In genomic region chr1:32813941-32814739, GRCh38 we compare ENCODE assay signal across 10 cellular contexts. TPM values are rescaled to one million over a fixed set of nuclear protein-coding genes. Genes with fewer than 3 reads are reported as not detected.
DNase-seq lines count a peak whose midpoint lies in the region; TF ChIP-seq lines count a peak whose summit lies in the region.
"Had no signal": no experiment of that assay in that cellular context is flagged by ENCODE, and none has a peak within 500 bp of the region (broad histone marks: within the 10 kb centered on the region; RNA-seq: fewer than 3 reads in every experiment).

No MANE protein-coding gene starts in this region.

- H4K20me1 ChIP-seq in GM23248 (ENCODE audit: insufficient read depth), result peaks cover 4% of the 10 kb centered on the region; the same call in 1 of the 2 replicates
- H4K20me1 ChIP-seq in osteoblast (ENCODE audit: insufficient read depth, low read length), result peaks cover 12% of the 10 kb centered on the region

- H3K4me3 ChIP-seq in GM23248, result peak overlapping the region; percentile 87
- peak overlapping the region; percentile 96 for H3K4me3 ChIP-seq in NB4 (ENCODE audit: low read depth, low read length)
- peak overlapping the region; percentile 26 for H3K4me3 ChIP-seq in osteoblast (ENCODE audit: insufficient read depth, low read length)
- H3K4me3 ChIP-seq in right atrium auricular region, result no peak overlapping the region
- H3K4me3 ChIP-seq: body of pancreas had no signal

- WGBS in GM23248 (ENCODE audit: low coverage in 1 of 2, low lambda C conversion rate in 2 of 2, missing lambda C conversion rate in 2 of 2), 2 experiments, result 53 to 59% methylated on average over 11 of the region's 11 CpGs

- peak; percentile 68 for DNase-seq in GM23248
- DNase-seq in NB4 (ENCODE audit: low read depth), result peak; percentile 38
- no peak for DNase-seq in chondrocyte (ENCODE audit: low spot score)
- DNase-seq in osteoblast (ENCODE audit: insufficient read length, low spot score, missing footprints), result no peak
- no peak for DNase-seq in activated gamma-delta T cell treated with Interleukin-2 at 50 U/mL for 16 hours
- DNase-seq in right atrium auricular region (ENCODE audit: low spot score), result no peak
- DNase-seq in GM13976 (ENCODE audit: low spot score), result no peak
- DNase-seq: NCI-H446, T1000 had no signal

- H3F3A ChIP-seq in GM23248 (ENCODE audit: insufficient read depth), result peaks cover 20% of the 10 kb centered on the region

- H3K27ac Mint-ChIP-seq in chondrocyte (ENCODE audit: unreplicated experiment), result peak overlapping the region; percentile 86

- H3K9me3 ChIP-seq in GM23248 (ENCODE audit: low read depth) (no peaks in the 10 kb centered on the region), osteoblast (ENCODE audit: low read depth, low read length) (no peaks in the 10 kb centered on the region), right atrium auricular region (no peaks in the 10 kb centered on the region)
- H3K9me3 ChIP-seq: body of pancreas had no signal

- H3K9me2 ChIP-seq in GM23248 (ENCODE audit: insufficient read depth), result no peaks in the 10 kb centered on the region

- H3K9ac ChIP-seq in GM23248, result no peak overlapping the region

- peaks cover 15% of the 10 kb centered on the region for H3K36me3 ChIP-seq in GM23248 (ENCODE audit: low read depth)
- H3K36me3 ChIP-seq in osteoblast (ENCODE audit: insufficient read depth, low read length), result peaks cover 29% of the 10 kb centered on the region
- H3K36me3 ChIP-seq in right atrium auricular region, result peaks cover 19% of the 10 kb centered on the region

- peak overlapping the region; percentile 31 for H3K27ac ChIP-seq in GM23248
- H3K27ac ChIP-seq in osteoblast (ENCODE audit: low read depth, low read length), result peak overlapping the region; percentile 32
- peak overlapping the region in 1 of 2 donors; percentile 15 for H3K27ac ChIP-seq in right atrium auricular region

- in situ Hi-C loops in GM23248 (cut with MboI) (no loop called here), GM13976 (cut with MboI; ENCODE audit: low sequenced_read_pairs, unreplicated experiment) (no loop called here)

- H3K4me2 ChIP-seq in GM23248 (ENCODE audit: unreplicated experiment), result peak overlapping the region; percentile 100
- peak overlapping the region; percentile 91 for H3K4me2 ChIP-seq in osteoblast (ENCODE audit: insufficient read depth, low read length)

- H3K79me2 ChIP-seq in GM23248 (ENCODE audit: insufficient read depth) (peaks cover 94% of the 10 kb centered on the region), osteoblast (ENCODE audit: insufficient read depth, low read length) (peaks cover 97% of the 10 kb centered on the region)

- no peaks in the 10 kb centered on the region for H3K27me3 Mint-ChIP-seq in chondrocyte (ENCODE audit: low read depth)

- H3K27me3 ChIP-seq in GM23248 (replicated peaks; ENCODE audit: insufficient read depth) (no peaks in the 10 kb centered on the region), osteoblast (ENCODE audit: insufficient read depth, low read length) (no peaks in the 10 kb centered on the region), right atrium auricular region (no peaks in the 10 kb centered on the region)
- H3K27me3 ChIP-seq: body of pancreas had no signal

- H3K4me3 Mint-ChIP-seq in chondrocyte (ENCODE audit: unreplicated experiment), result peak overlapping the region; percentile 37

- no peak for TF ChIP-seq CTCF in NB4 (IDR thresholded peaks at IDR 0.05; ENCODE audit: low read depth, low read length)
- no peak for TF ChIP-seq CTCF in chondrocyte (IDR thresholded peaks at IDR 0.05)
- no peak for TF ChIP-seq CTCF in osteoblast (IDR thresholded peaks at IDR 0.05; ENCODE audit: extremely low read depth, low read depth, low read length)
- no peak for TF ChIP-seq CTCF in right atrium auricular region (IDR thresholded peaks at IDR 0.05)
- TF ChIP-seq CTCF in GM13976 (IDR thresholded peaks at IDR 0.05; ENCODE audit: borderline replicate concordance, control extremely low read depth, extremely low read depth, insufficient read depth, missing control alignments), result no peak

- TF ChIP-seq POLR2A in NB4 (IDR thresholded peaks at IDR 0.05; ENCODE audit: extremely low read depth, insufficient read length), result no peak

- no peaks in the 10 kb centered on the region for H3K9me3 Mint-ChIP-seq in chondrocyte (ENCODE audit: low read depth)

- peaks cover 28% of the 10 kb centered on the region for H3K4me1 ChIP-seq in GM23248 (ENCODE audit: insufficient read depth)
- H3K4me1 ChIP-seq in osteoblast (ENCODE audit: insufficient read depth, low read length), result peaks cover 18% of the 10 kb centered on the region
- H3K4me1 ChIP-seq in right atrium auricular region, result peaks cover 0 to 45% of the 10 kb centered on the region in 2 donors

- H2AFZ ChIP-seq in GM23248, result no peak overlapping the region
- H2AFZ ChIP-seq in osteoblast (ENCODE audit: low read length), result no peak overlapping the region

- H3K4me1 Mint-ChIP-seq in chondrocyte (ENCODE audit: low read depth), result peaks cover 73% of the 10 kb centered on the region

- H3K36me3 Mint-ChIP-seq in chondrocyte (ENCODE audit: low read depth), result peaks cover 11% of the 10 kb centered on the region

RNA-seq across cellular contexts. Expression of gene YARS1, which starts 3.0 kb away (rescaled TPM):
- 125 and 135 TPM in 2 replicates for total RNA-seq in GM23248 (2014; rRNA removed; shearing (Covaris generic))
- polyA plus RNA-seq in GM23248 (2016; fragmentation: Nextera tagmentation; extraction: Ambion mirVana), result 179 and 185 TPM in 2 replicates
- 52.2 to 160 TPM (median 147 TPM) in 3 replicates for total RNA-seq in chondrocyte
- 183 and 199 TPM in 2 replicates for total RNA-seq in osteoblast
- total RNA-seq in right atrium auricular region, result 10 to 100 TPM; 23.3 to 33.1 TPM

RNA-seq across cellular contexts. Expression of gene S100PBP, which starts 3.3 kb away (rescaled TPM):
- total RNA-seq in GM23248 (2014; rRNA removed; shearing (Covaris generic)), result 25.2 and 35.0 TPM in 2 replicates
- 12.1 and 15.7 TPM in 2 replicates for polyA plus RNA-seq in GM23248 (2016; fragmentation: Nextera tagmentation; extraction: Ambion mirVana)
- total RNA-seq in chondrocyte, result 39.6 to 55.8 TPM (median 40.5 TPM) in 3 replicates
- 42.0 and 57.2 TPM in 2 replicates for total RNA-seq in osteoblast
- 10 to 100 TPM in 1 of 2 donors, 1 to 10 TPM in 1; 5.7 to 10.8 TPM for total RNA-seq in right atrium auricular region

RNA-seq across cellular contexts. Expression of gene FNDC5, which starts 56.6 kb away (rescaled TPM):
- 0.76 TPM in 1 of 2 replicates, not detected in the other for total RNA-seq in GM23248 (2014; rRNA removed; shearing (Covaris generic))
- 0.15 and 0.33 TPM in 2 replicates for polyA plus RNA-seq in GM23248 (2016; fragmentation: Nextera tagmentation; extraction: Ambion mirVana)
- total RNA-seq in chondrocyte, result 2.6 to 4.6 TPM (median 4.0 TPM) in 3 replicates
- total RNA-seq in osteoblast, result 0.36 TPM in 1 of 2 replicates, not detected in the other
- total RNA-seq in right atrium auricular region, result 100 to 1,000 TPM in 1 of 2 donors, 10 to 100 TPM in 1; 68.3 to 112 TPM
- total RNA-seq: body of pancreas had no signal

Comparison
In these comparisons a context has a peak if more than half of its experiments do, and no peak if none do; other contexts are left out.
1. DNase-seq: peak in GM23248 (single experiment) and NB4 (single experiment); none in chondrocyte (single experiment), osteoblast (single experiment), activated gamma-delta T cell treated with Interleukin-2 at 50 U/mL for 16 hours (single experiment), right atrium auricular region (single experiment) and GM13976 (single experiment).
2. H3K4me3 ChIP-seq: peak in GM23248 (single experiment), NB4 (single experiment) and osteoblast (single experiment); none in right atrium auricular region (0 of 2).
3. RNA of gene FNDC5, which starts 56.6 kb away (total RNA-seq): 68.3 to 112 TPM in right atrium auricular region; 2.6 to 4.6 TPM in chondrocyte, 0.36 TPM in osteoblast and 0.76 TPM in GM23248; every median in the first group is over 10 times any median in the second.